Comparison of ENCODE assay signal across 1 cellular context in the genomic region with DNA sequence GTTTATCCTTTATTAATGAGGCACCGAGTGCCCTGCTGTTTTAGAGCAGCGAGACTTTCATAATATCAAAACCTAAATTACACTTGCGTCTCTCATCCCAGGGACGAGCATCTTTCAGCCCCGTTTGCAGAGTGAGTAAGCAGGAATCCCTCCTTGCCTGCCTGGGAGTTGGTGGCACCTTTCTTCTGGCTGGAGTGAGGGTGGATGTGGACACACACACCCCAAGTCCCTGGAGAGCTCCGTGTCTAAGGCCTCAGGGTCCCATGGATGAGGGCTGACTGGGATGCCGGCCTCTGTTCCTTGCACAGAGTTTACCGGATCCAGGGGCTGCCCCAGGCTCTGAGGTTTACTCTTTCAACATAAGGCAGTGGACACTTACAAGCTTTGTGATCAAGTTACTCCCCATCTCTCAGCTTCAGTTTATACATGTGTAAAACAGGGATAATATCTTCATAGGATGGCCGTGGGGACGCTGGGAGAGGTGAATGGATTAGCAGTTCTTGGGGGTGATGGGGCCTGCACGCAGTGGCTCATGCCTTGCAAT.
TF ChIP-seq lines count a peak whose summit lies in the region.

No MANE protein-coding gene starts in this region.

TF ChIP-seq in HepG2, 621 proteins besides CTCF, POLR2A, EP300 and RAD21:
- TF ChIP-seq IRF2 (CRISPR knock-in tag; IDR thresholded peaks at IDR 0.05) (no peak), HNRNPH1 (optimal IDR thresholded peaks at IDR 0.05; ENCODE audit: low read depth, low read length) (no peak), SOX6 (IDR thresholded peaks at IDR 0.05) (no peak), SOX6 (CRISPR knock-in tag; IDR thresholded peaks at IDR 0.05) (no peak)
